ENCODE assay signal across 18 cellular contexts in the genomic region with DNA sequence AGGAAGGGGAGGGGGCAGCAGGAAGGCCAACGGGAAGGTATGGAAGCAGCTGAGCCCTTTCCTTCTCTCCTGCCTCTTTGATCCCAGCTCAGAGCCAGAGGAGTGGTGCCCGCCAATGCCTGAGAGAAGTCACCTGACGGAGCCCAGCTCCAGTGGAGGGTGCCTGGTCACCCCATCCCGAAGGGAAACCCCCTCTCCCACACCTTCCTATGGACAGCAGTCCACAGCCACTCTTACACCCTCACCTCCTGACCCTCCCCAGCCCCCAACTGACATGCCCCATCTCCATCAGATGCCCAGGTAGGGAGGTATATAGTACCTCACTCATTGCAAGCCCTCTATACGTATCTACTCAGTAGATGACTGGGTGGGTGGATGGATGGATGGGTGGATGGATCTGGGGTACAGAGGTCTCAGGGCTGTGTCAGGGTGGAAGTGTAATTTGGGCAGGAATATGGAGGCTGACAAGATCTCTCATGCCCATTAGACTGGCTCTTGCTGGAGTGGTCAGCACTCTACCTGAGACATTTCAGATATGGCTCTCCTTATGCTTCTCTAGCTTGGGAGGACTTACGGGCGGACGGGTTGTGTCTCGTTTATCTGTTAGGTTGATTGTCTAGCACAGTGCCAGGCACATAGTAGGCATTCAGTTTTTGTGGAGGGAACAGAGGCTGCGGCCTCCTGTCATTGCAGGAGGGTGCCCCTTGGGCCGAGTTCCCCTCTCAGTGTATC. TPM values are rescaled to one million over a fixed set of nuclear protein-coding genes. Genes with fewer than 3 reads are reported as not detected.
"Had no signal": no experiment of that assay in that cellular context is flagged by ENCODE, and none has a peak within 500 bp of the region (broad histone marks: within the 10 kb centered on the region; RNA-seq: fewer than 3 reads in every experiment).

No MANE protein-coding gene starts in this region.

- H3K27ac Mint-ChIP-seq: activated T-helper 1 cell treated with anti-CD3 and anti-CD28 coated beads, Interleukin-12 subunit alpha, Interleukin-12 subunit beta, Interleukin-2, Interleukin-4 antibody, amounts not matched to agents 30 ng/mL and 10 ng/mL and 1 ng/mL, durations not matched to agents 14 hours and 24 hours and 36 hours had no signal

- H3K27ac ChIP-seq: hepatocyte, lower lobe of right lung, parathyroid adenoma, stomach, thoracic aorta had no signal

- DNase-seq: activated CD4-positive, alpha-beta T cell treated with anti-CD3 and anti-CD28 coated beads for 4 hours; activated naive CD4-positive, alpha-beta T cell; kidney glomerular epithelial cell; lower lobe of right lung; stimulated activated CD4-positive, alpha-beta T cell treated with anti-CD3 and anti-CD28 coated beads, Interleukin-15, amount 100 ng/mL, for 24 hours; stimulated activated CD4-positive, alpha-beta T cell treated with anti-CD3 and anti-CD28 coated beads, Interleukin-4, amount 100 ng/mL, for 24 hours; stomach; T-helper 1 cell had no signal

- H3K9ac ChIP-seq: parathyroid adenoma had no signal

- H3K9me3 Mint-ChIP-seq: activated T-helper 1 cell treated with anti-CD3 and anti-CD28 coated beads, Interleukin-12 subunit alpha, Interleukin-12 subunit beta, Interleukin-2, Interleukin-4 antibody, amounts not matched to agents 30 ng/mL and 10 ng/mL and 1 ng/mL, durations not matched to agents 14 hours and 24 hours and 36 hours had no signal

- H3K9me3 ChIP-seq: adrenal gland, lower lobe of right lung, stomach, thoracic aorta had no signal

- H3K4me2 ChIP-seq: hepatocyte had no signal

- H2AFZ ChIP-seq: hepatocyte, parathyroid adenoma had no signal

- H3K4me1 ChIP-seq: parathyroid adenoma had no signal

- H3K79me2 ChIP-seq: hepatocyte, parathyroid adenoma had no signal

- H3K36me3 ChIP-seq: adrenal gland, lower lobe of right lung, stomach, thoracic aorta had no signal

- H3K4me3 ChIP-seq: hepatocyte, lower lobe of right lung, stomach, thoracic aorta had no signal

- ATAC-seq: lower lobe of right lung had no signal

RNA-seq across cellular contexts. Expression of gene ROBO4, which starts 19.0 kb away (rescaled TPM):
- total RNA-seq: activated T-helper 1 cell treated with anti-CD3 and anti-CD28 coated beads, Interleukin-12 subunit alpha, Interleukin-12 subunit beta, Interleukin-2, Interleukin-4 antibody, amounts not matched to agents 30 ng/mL and 10 ng/mL and 1 ng/mL, durations not matched to agents 14 hours and 24 hours and 36 hours had no signal
- polyA plus RNA-seq: neural cell had no signal

RNA-seq across cellular contexts. Expression of gene HEPN1, which starts 40.4 kb away (rescaled TPM):
- total RNA-seq: activated T-helper 1 cell treated with anti-CD3 and anti-CD28 coated beads, Interleukin-12 subunit alpha, Interleukin-12 subunit beta, Interleukin-2, Interleukin-4 antibody, amounts not matched to agents 30 ng/mL and 10 ng/mL and 1 ng/mL, durations not matched to agents 14 hours and 24 hours and 36 hours; dermis blood vessel endothelial cell; hepatocyte; lower lobe of right lung; renal cortical epithelial cell; stomach; urinary bladder had no signal
- polyA plus RNA-seq: esophagus, hepatocyte, neural cell, stomach, urinary bladder had no signal

RNA-seq across cellular contexts. Expression of gene HEPACAM, which starts 57.2 kb away (rescaled TPM):
- total RNA-seq: activated T-helper 1 cell treated with anti-CD3 and anti-CD28 coated beads, Interleukin-12 subunit alpha, Interleukin-12 subunit beta, Interleukin-2, Interleukin-4 antibody, amounts not matched to agents 30 ng/mL and 10 ng/mL and 1 ng/mL, durations not matched to agents 14 hours and 24 hours and 36 hours; lower lobe of right lung; stomach; urinary bladder had no signal
- polyA plus RNA-seq: hepatocyte, neural cell had no signal
